1 cellular context compared by ENCODE assay signal in the genomic region with DNA sequence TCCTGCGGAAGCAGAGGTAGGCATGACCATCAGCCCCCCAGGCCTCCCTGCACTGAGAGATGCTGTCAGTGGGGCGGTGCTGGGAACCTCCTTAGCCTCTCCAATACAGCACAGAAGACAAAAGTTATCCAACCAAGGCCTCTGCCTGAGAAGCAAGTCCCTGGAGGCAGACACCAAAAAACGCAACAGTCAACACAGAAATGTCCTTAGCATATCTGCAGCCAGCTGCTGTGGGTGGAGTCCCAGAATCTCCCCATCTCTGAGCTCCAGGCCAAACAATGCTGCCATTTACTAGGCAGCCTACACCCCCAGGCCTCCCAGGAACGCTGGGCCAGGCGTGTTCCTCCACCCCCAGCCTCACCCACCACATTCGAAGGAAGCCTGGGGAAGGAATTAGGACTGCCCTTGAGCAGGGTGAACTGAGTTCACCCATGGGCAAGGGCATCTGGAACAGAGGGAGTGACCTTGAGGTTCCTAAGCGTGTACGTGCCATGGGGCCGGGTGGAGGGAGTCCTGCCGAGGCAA.
TF ChIP-seq lines count a peak whose summit lies in the region.

No MANE protein-coding gene starts in this region.

TF ChIP-seq in GM23338, 12 proteins besides CTCF, POLR2A, EP300 and RAD21 (continued from another document):
- TF ChIP-seq POLR2AphosphoS5 (IDR thresholded peaks at IDR 0.05; ENCODE audit: low read depth), result no peak
- TF ChIP-seq ZNF462 (CRISPR knock-in tag; IDR thresholded peaks at IDR 0.05), result no peak
- TF ChIP-seq ETS1 (IDR thresholded peaks at IDR 0.05), result no peak
- no peak for TF ChIP-seq NANOG (IDR thresholded peaks at IDR 0.05; ENCODE audit: borderline replicate concordance)
- TF ChIP-seq EZH2phosphoT487 (IDR thresholded peaks at IDR 0.05; ENCODE audit: unreplicated experiment), result no peak
TF ChIP-seq in GM23338: peak in this region for 0.
